Comparison of ENCODE assay signal across 16 cellular contexts in genomic region chr4:165426769-165427168, GRCh38. TPM values are rescaled to one million over a fixed set of nuclear protein-coding genes. Genes with fewer than 3 reads are reported as not detected.
DNase-seq lines count a peak whose midpoint lies in the region; ATAC-seq, FAIRE-seq and TF ChIP-seq lines count a peak whose summit lies in the region.
"Had no signal": no experiment of that assay in that cellular context is flagged by ENCODE, and none has a peak within 500 bp of the region (broad histone marks: within the 10 kb centered on the region; RNA-seq: fewer than 3 reads in every experiment).

No MANE protein-coding gene starts in this region.

- H4K20me1 ChIP-seq in keratinocyte (ENCODE audit: control insufficient read depth, extremely low read depth, insufficient read depth, low read length): no peaks in the 10 kb centered on the region

- peaks cover 3% of the 10 kb centered on the region for H3K36me3 Mint-ChIP-seq in T-helper 17 cell (ENCODE audit: low read depth)
- H3K36me3 Mint-ChIP-seq: CD14-positive monocyte; CD8-positive, alpha-beta T cell had no signal

- no peaks in the 10 kb centered on the region for H3K9me1 ChIP-seq in keratinocyte (ENCODE audit: control insufficient read depth, extremely low read depth, insufficient read depth, low read length)

- TF ChIP-seq CTCF in GM12865 (IDR thresholded peaks at IDR 0.05; ENCODE audit: insufficient read depth, low read depth, low read length, missing control alignments) (no peak), keratinocyte (optimal IDR thresholded peaks at IDR 0.05 in 1 of 3, IDR thresholded peaks at IDR 0.05 in 1 of 3, conservative IDR thresholded peaks at IDR 0.05 in 1 of 3; ENCODE audit: extremely low read depth in 1 of 3, insufficient read depth in 2 of 3, low read length in 3 of 3) (no peak)

- H3K4me1 ChIP-seq in keratinocyte (ENCODE audit: control insufficient read depth, extremely low read depth, insufficient read depth, low read length): no peaks in the 10 kb centered on the region

- H3K27me3 Mint-ChIP-seq in T-helper 17 cell: peaks cover 22% of the 10 kb centered on the region

- peak; percentile 26 for FAIRE-seq in keratinocyte (lab: Jason Lieb, UNC)
- FAIRE-seq: D721Med, GM12878 had no signal

- H3K4me1 Mint-ChIP-seq in T-helper 17 cell: peaks cover 3% of the 10 kb centered on the region
- H3K4me1 Mint-ChIP-seq: CD14-positive monocyte had no signal

- DNase-seq in DMS53 (lab: John Stamatoyannopoulos, UW) (peak; percentile 11), DMS53 treated with DMSO at 0.1 percent for 48 hours (lab: John Stamatoyannopoulos, UW; ENCODE audit: unreplicated experiment) (no peak), GM12865 (ENCODE audit: low read depth) (peak; percentile 8), T-helper 17 cell (no peak), keratinocyte (ENCODE audit: low read depth, low spot score) (no peak)
- DNase-seq: CD8-positive, alpha-beta T cell; COR-L47; DMS153; KG1 had no signal

- ATAC-seq in T-helper 17 cell (no peak), HG02798 (IDR thresholded peaks at IDR 0.05; ENCODE audit: poor library complexity, unreplicated experiment) (no peak), GM19324 (IDR thresholded peaks at IDR 0.05; ENCODE audit: low FRiP score, unreplicated experiment) (no peak)
- ATAC-seq: CD8-positive, alpha-beta T cell; GM12878; HCT116 had no signal

- no peak overlapping the region for H2AFZ ChIP-seq in keratinocyte (ENCODE audit: control insufficient read depth, low read length)

- H3K4me3 Mint-ChIP-seq in T-helper 17 cell: peak overlapping the region; percentile 28
- H3K4me3 Mint-ChIP-seq: CD14-positive monocyte; CD8-positive, alpha-beta T cell had no signal

- H3K4me2 ChIP-seq in keratinocyte (ENCODE audit: control insufficient read depth, extremely low read depth, insufficient read depth, low read depth, low read length): no peak overlapping the region

- no peak overlapping the region for H3K27ac ChIP-seq in keratinocyte (ENCODE audit: control insufficient read depth, insufficient read depth, low read length)
- H3K27ac ChIP-seq: 22Rv1 had no signal

- no peaks in the 10 kb centered on the region for H3K79me2 ChIP-seq in keratinocyte (ENCODE audit: control insufficient read depth, insufficient read depth, low read length)

- H3K27ac Mint-ChIP-seq in T-helper 17 cell: peak overlapping the region; percentile 24
- H3K27ac Mint-ChIP-seq: CD14-positive monocyte; CD8-positive, alpha-beta T cell had no signal

- no peak overlapping the region for H3K9ac ChIP-seq in keratinocyte (ENCODE audit: control insufficient read depth, extremely low read depth, insufficient read depth, low read length)

- H3K27me3 ChIP-seq in keratinocyte (ENCODE audit: control insufficient read depth, extremely low read depth, insufficient read depth, low read length): no peaks in the 10 kb centered on the region

- H3K4me3 ChIP-seq in GM12865 (ENCODE audit: low read depth, low read length) (no peak overlapping the region), keratinocyte (ENCODE audit: control insufficient read depth in 2 of 3, extremely low read depth in 1 of 3, insufficient read depth in 2 of 3, low read depth in 1 of 3, low read length in 3 of 3) (no peak overlapping the region)
- H3K4me3 ChIP-seq: GM12878 had no signal

- H3K9me3 ChIP-seq in T-helper 17 cell (ENCODE audit: control insufficient read depth, low read length, poor library complexity, severe bottlenecking) (no peaks in the 10 kb centered on the region), keratinocyte (ENCODE audit: control insufficient read depth, low read depth, low read length) (no peaks in the 10 kb centered on the region)

- no peaks in the 10 kb centered on the region for H3K36me3 ChIP-seq in keratinocyte (ENCODE audit: control insufficient read depth in 2 of 2, extremely low read depth in 1 of 2, insufficient read depth in 2 of 2, low read length in 2 of 2)

- dilution Hi-C loops in keratinocyte (cut with MboI; ENCODE audit: extremely low pct_ligation_motif_present, low sequenced_read_pairs): no loop called here

RNA-seq across cellular contexts. Expression of gene CPE, which starts 48.0 kb away (rescaled TPM):
- not detected for total RNA-seq in T-helper 17 cell
- 1.4 to 3.8 TPM (median 1.9 TPM) in 3 replicates for polyA plus RNA-seq in keratinocyte
- polyA plus RNA-seq in keratinocyte (2011; ENCODE audit: low read depth): 13.5 TPM
- 0.86 and 1.3 TPM in 2 replicates for polyA plus RNA-seq in keratinocyte (2011; cell fraction: cytosol; rRNA removed)
- 4.9 and 5.1 TPM in 2 replicates for polyA plus RNA-seq in keratinocyte (2011; cell fraction: nucleus; rRNA removed)
- 1.1 and 10.5 TPM in 2 replicates for polyA plus RNA-seq in keratinocyte (2012; ENCODE audit: low replicate concordance)
- polyA minus RNA-seq in keratinocyte: 0.77 to 2.3 TPM (median 1.4 TPM) in 3 replicates
- 5.8 TPM for polyA minus RNA-seq in keratinocyte (2011; cell fraction: cytosol; rRNA and poly(A)+ RNA removed)
- polyA minus RNA-seq in keratinocyte (2011; cell fraction: nucleus; rRNA and poly(A)+ RNA removed): 1.7 and 3.2 TPM in 2 replicates
- total RNA-seq: CD8-positive, alpha-beta T cell; GM12878 had no signal

Comparison
In these comparisons a context has a peak if more than half of its experiments do, and no peak if none do; other contexts are left out.
1. DNase-seq: peak in DMS53 (single experiment) and GM12865 (single experiment); none in DMS53 treated with DMSO at 0.1 percent for 48 hours (single experiment), T-helper 17 cell (0 of 3) and keratinocyte (single experiment).